In the genomic region with DNA sequence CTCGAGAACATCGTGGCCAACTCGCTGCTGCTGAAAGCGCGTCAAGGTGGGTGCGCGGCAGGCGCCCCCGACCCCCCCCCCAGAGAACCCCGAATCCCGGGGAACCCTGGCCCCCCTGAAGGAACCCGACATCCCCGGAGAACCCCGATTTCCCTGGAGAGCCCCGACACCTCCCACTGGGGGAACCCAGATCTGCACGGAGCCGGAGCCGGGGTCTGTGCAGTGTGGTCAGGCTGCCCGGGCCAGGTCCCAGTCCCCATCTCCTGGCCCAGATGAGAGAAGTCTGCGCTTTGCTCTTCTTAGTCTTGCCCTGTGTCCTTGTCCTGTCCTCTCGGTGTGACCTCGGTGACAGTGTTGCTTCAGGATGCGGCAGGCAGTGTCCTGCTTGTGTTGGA, we compare ENCODE assay signal across 8 cellular contexts. TPM values are rescaled to one million over a fixed set of nuclear protein-coding genes. Genes with fewer than 3 reads are reported as not detected.
DNase-seq lines count a peak whose midpoint lies in the region; ATAC-seq and TF ChIP-seq lines count a peak whose summit lies in the region.

No MANE protein-coding gene starts in this region.

- H3K27me3 ChIP-seq in tibial artery, result no peaks in the 10 kb centered on the region

- POLR2A ChIA-PET in MCF 10A (lab: Yijun Ruan, JAX), result interaction anchor here (0.6 to 5.5 kb wide), 14 partner anchors 11 to 170 kb away, joined by 3 to 120 read pairs (median 10); a partner anchor contains a TSS

- H3K9me3 ChIP-seq in tibial artery, result no peaks in the 10 kb centered on the region

- intact Hi-C loops in MCF 10A (cut with micrococcal nuclease) (no loop called here), lower leg skin (cut with DNase I; ENCODE audit: low total_unique reads) (no loop called here), tibial artery (cut with DNase I; ENCODE audit: low total_unique reads) (loop anchor here (5.0 kb wide), 1 partner anchor 202 kb away; no protein-coding TSS in a partner anchor)

- H3K27ac ChIP-seq in tibial artery, result peak overlapping the region; percentile 80 to 88

- peak overlapping the region; percentile 68 for H3K27ac Mint-ChIP-seq in activated naive CD4-positive, alpha-beta T cell treated with anti-CD3 and anti-CD28 coated beads, Interleukin-2, amount 50 U/mL, for 24 hours
- peak overlapping the region; percentile 42 for H3K27ac Mint-ChIP-seq in MCF 10A (ENCODE audit: low read depth, unreplicated experiment)

- H3K36me3 Mint-ChIP-seq in activated naive CD4-positive, alpha-beta T cell treated with anti-CD3 and anti-CD28 coated beads, Interleukin-2, amount 50 U/mL, for 24 hours, result peaks cover 8% of the 10 kb centered on the region
- H3K36me3 Mint-ChIP-seq in MCF 10A (ENCODE audit: insufficient read depth, unreplicated experiment), result peaks cover 33% of the 10 kb centered on the region

- H3K4me3 ChIP-seq in lower leg skin (ENCODE audit: low read depth, poor library complexity, severe bottlenecking) (peak overlapping the region; percentile 91), tibial artery (peak overlapping the region; percentile 80 to 82)

- peaks cover 21% of the 10 kb centered on the region for H3K4me1 Mint-ChIP-seq in activated naive CD4-positive, alpha-beta T cell treated with anti-CD3 and anti-CD28 coated beads, Interleukin-2, amount 50 U/mL, for 24 hours
- H3K4me1 Mint-ChIP-seq in MCF 10A (ENCODE audit: insufficient read depth, unreplicated experiment), result peaks cover 16% of the 10 kb centered on the region

- BruUV-seq in MCF 10A (replicated peaks; lab: Mats Ljungman, UMichigan), result no TSS peak

- no peaks in the 10 kb centered on the region for H3K36me3 ChIP-seq in tibial artery

- no peak for ATAC-seq in HG03196 (IDR thresholded peaks at IDR 0.05; ENCODE audit: unreplicated experiment)

- 4 to 5% methylated on average over 12 to 13 of the region's 23 CpGs for WGBS in lower leg skin, 2 donors

- no peak for TF ChIP-seq POLR2A in lower leg skin (IDR thresholded peaks at IDR 0.05)

- no peaks in the 10 kb centered on the region for H3K9me3 Mint-ChIP-seq in activated naive CD4-positive, alpha-beta T cell treated with anti-CD3 and anti-CD28 coated beads, Interleukin-2, amount 50 U/mL, for 24 hours
- no peaks in the 10 kb centered on the region for H3K9me3 Mint-ChIP-seq in MCF 10A (ENCODE audit: unreplicated experiment)

- DNase-seq in activated naive CD4-positive, alpha-beta T cell treated with Interleukin-2 at 50 U/mL for 16 hours, result no peak
- no peak for DNase-seq in MCF 10A (ENCODE audit: unreplicated experiment)
- DNase-seq in lower leg skin (ENCODE audit: low spot score in 2 of 2), result no peak
- no peak for DNase-seq in tibial artery
- DNase-seq in NCI-H1092 treated with DMSO at 0.1 percent for 48 hours (lab: John Stamatoyannopoulos, UW), result no peak
- DNase-seq in EL, result no peak

- CTCF ChIA-PET in MCF 10A (lab: Yijun Ruan, JAX), result interaction anchor here (0.7 to 4.4 kb wide), 6 partner anchors 14 to 74 kb away, joined by 3 to 25 read pairs (median 6); no protein-coding TSS in a partner anchor

- H3K4me3 Mint-ChIP-seq in activated naive CD4-positive, alpha-beta T cell treated with anti-CD3 and anti-CD28 coated beads, Interleukin-2, amount 50 U/mL, for 24 hours, result peak overlapping the region; percentile 95
- H3K4me3 Mint-ChIP-seq in MCF 10A (ENCODE audit: unreplicated experiment), result peak overlapping the region; percentile 88

- no peaks in the 10 kb centered on the region for H3K27me3 Mint-ChIP-seq in activated naive CD4-positive, alpha-beta T cell treated with anti-CD3 and anti-CD28 coated beads, Interleukin-2, amount 50 U/mL, for 24 hours
- H3K27me3 Mint-ChIP-seq in MCF 10A (ENCODE audit: insufficient read depth, unreplicated experiment), result no peaks in the 10 kb centered on the region

- peaks cover 3 to 30% (median 20%) of the 10 kb centered on the region in 4 donors for H3K4me1 ChIP-seq in tibial artery

- TF ChIP-seq CTCF in MCF 10A (IDR thresholded peaks at IDR 0.05; ENCODE audit: unreplicated experiment) (no peak), lower leg skin (IDR thresholded peaks at IDR 0.05) (no peak), tibial artery (IDR thresholded peaks at IDR 0.05) (no peak)

RNA-seq across cellular contexts. Expression of a gene that starts 0.7 kb away (rescaled TPM):
- total RNA-seq in MCF 10A (2022) (4.5 and 5.9 TPM in 2 replicates), lower leg skin (10 to 100 TPM in 1 of 4 donors, 1 to 10 TPM in 3; 4.2 to 10.5 (median 4.7) TPM)

RNA-seq across cellular contexts. Expression of a gene that starts 0.9 kb away (rescaled TPM):
- total RNA-seq in MCF 10A (2022), result 44.0 and 65.6 TPM in 2 replicates
- total RNA-seq in lower leg skin, result 10 to 100 TPM; 21.2 to 33.1 (median 23.0) TPM
